In the genomic region with DNA sequence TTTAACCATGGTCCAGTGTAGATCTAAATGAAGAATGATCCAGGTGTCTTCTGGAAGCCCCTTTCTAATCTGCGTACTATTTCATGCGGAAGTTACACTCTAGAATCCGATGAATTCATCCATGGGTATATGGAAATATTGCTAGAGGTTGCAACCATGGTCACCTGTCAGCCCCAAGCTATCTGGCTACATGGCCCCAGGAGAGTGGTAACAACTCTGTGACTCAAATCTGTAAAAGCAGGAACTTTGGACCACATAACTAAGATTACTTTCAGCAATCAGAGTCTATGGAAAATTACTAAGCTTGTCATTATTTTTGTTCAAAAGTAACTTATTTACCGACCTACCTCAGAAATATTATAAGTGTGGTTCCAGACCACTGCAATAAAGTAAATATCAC, we compare ENCODE assay signal across 28 cellular contexts.
"Had no signal": no experiment of that assay in that cellular context is flagged by ENCODE, and none has a peak within 500 bp of the region (broad histone marks: within the 10 kb centered on the region; RNA-seq: fewer than 3 reads in every experiment).

No MANE protein-coding gene starts in this region.

- H3K27ac Mint-ChIP-seq: stimulated activated effector memory CD8-positive, alpha-beta T cell treated with anti-CD3 and anti-CD28 coated beads, Interleukin-12 subunit alpha, Interleukin-12 subunit beta, amount 100 ng/mL, for 72 hours; stimulated activated memory B cell treated with anti-CD40 and anti-IgM and Interleukin-4, amounts not matched to agents 10 μg/mL and 1 μg/mL and 100 μg/mL, for 72 hours; stimulated activated naive B cell treated with anti-CD40 and anti-IgM and Interleukin-4, amounts not matched to agents 10 μg/mL and 1 μg/mL and 100 μg/mL, for 72 hours; stimulated activated naive CD8-positive, alpha-beta T cell treated with anti-CD3 and anti-CD28 coated beads, Interleukin-15, amount 100 ng/mL, for 72 hours; stimulated activated naive CD8-positive, alpha-beta T cell treated with anti-CD3 and anti-CD28 coated beads, Interleukin-15, Interleukin-2, amounts not matched to agents 100 ng/mL and 50 ng/mL, for 24 hours; type B pancreatic cell had no signal

- DNase-seq: stimulated activated CD4-positive, alpha-beta T cell treated with anti-CD3 and anti-CD28 coated beads, Interleukin-2, amount 100 ng/mL, for 48 hours; stimulated activated CD4-positive, alpha-beta T cell treated with anti-CD3 and anti-CD28 coated beads, Interleukin-4, amount 100 ng/mL, for 1 hour; stimulated activated CD4-positive, alpha-beta T cell treated with anti-CD3 and anti-CD28 coated beads, Interleukin-4, amount 100 ng/mL, for 24 hours; stimulated activated CD4-positive, alpha-beta T cell treated with anti-CD3 and anti-CD28 coated beads, Interleukin-4, amount 100 ng/mL, for 4 hours; stimulated activated CD8-positive, alpha-beta memory T cell treated with anti-CD3 and anti-CD28 coated beads, Interleukin-4, amount 100 ng/mL, for 48 hours; stimulated activated naive B cell treated with anti-CD40 and anti-IgM and Interleukin-4, amounts not matched to agents 10 μg/mL and 1 μg/mL and 100 μg/mL, for 72 hours; stimulated activated naive CD4-positive, alpha-beta T cell; stimulated activated naive CD4-positive, alpha-beta T cell treated with Interleukin-2 at 50 U/mL for 16 hours; stimulated activated naive CD8-positive, alpha-beta T cell treated with anti-CD3 and anti-CD28 coated beads, Interleukin-15, amount 100 ng/mL, for 72 hours; stimulated activated naive CD8-positive, alpha-beta T cell treated with anti-CD3 and anti-CD28 coated beads, Interleukin-15, Interleukin-2, amounts not matched to agents 100 U/mL and 50 U/mL, for 24 hours; stomach; substantia nigra; testis; thyroid gland; tibial artery; transverse colon; upper lobe of left lung; upper lobe of right lung; uterus had no signal

- ATAC-seq: stimulated activated effector memory CD8-positive, alpha-beta T cell treated with anti-CD3 and anti-CD28 coated beads, Interleukin-12 subunit alpha, Interleukin-12 subunit beta, amount 100 ng/mL, for 72 hours; stimulated activated memory B cell treated with anti-CD40 and anti-IgM and Interleukin-4, amounts not matched to agents 10 μg/mL and 1 μg/mL and 100 μg/mL, for 72 hours; stimulated activated naive B cell treated with anti-CD40 and anti-IgM and Interleukin-4, amounts not matched to agents 10 μg/mL and 1 μg/mL and 100 μg/mL, for 72 hours; stimulated activated naive CD8-positive, alpha-beta T cell treated with anti-CD3 and anti-CD28 coated beads, Interleukin-15, amount 100 ng/mL, for 72 hours; stimulated activated naive CD8-positive, alpha-beta T cell treated with anti-CD3 and anti-CD28 coated beads, Interleukin-15, Interleukin-2, amounts not matched to agents 100 U/mL and 50 U/mL, for 24 hours; upper lobe of right lung had no signal

- H3K27me3 Mint-ChIP-seq: stimulated activated memory B cell treated with anti-CD40 and anti-IgM and Interleukin-4, amounts not matched to agents 10 μg/mL and 1 μg/mL and 100 μg/mL, for 72 hours; stimulated activated naive CD8-positive, alpha-beta T cell treated with anti-CD3 and anti-CD28 coated beads, Interleukin-15, amount 100 ng/mL, for 72 hours; stimulated activated naive CD8-positive, alpha-beta T cell treated with anti-CD3 and anti-CD28 coated beads, Interleukin-15, Interleukin-2, amounts not matched to agents 100 ng/mL and 50 ng/mL, for 24 hours; type B pancreatic cell had no signal

- H3K9me3 ChIP-seq: suprapubic skin, testis, thoracic aorta, thyroid gland, tibial artery, tibial nerve, transverse colon, upper lobe of left lung, upper lobe of right lung, uterus, vagina had no signal

- H3K36me3 Mint-ChIP-seq: stimulated activated effector memory CD8-positive, alpha-beta T cell treated with anti-CD3 and anti-CD28 coated beads, Interleukin-12 subunit alpha, Interleukin-12 subunit beta, amount 100 ng/mL, for 72 hours; stimulated activated memory B cell treated with anti-CD40 and anti-IgM and Interleukin-4, amounts not matched to agents 10 μg/mL and 1 μg/mL and 100 μg/mL, for 72 hours; stimulated activated naive B cell treated with anti-CD40 and anti-IgM and Interleukin-4, amounts not matched to agents 10 μg/mL and 1 μg/mL and 100 μg/mL, for 72 hours; type B pancreatic cell had no signal

- H3K27ac ChIP-seq: stomach, suprapubic skin, testis, thoracic aorta, thyroid gland, tibial artery, tibial nerve, transverse colon, upper lobe of left lung, upper lobe of right lung, uterus, vagina had no signal

- H3K4me1 Mint-ChIP-seq: stimulated activated effector memory CD8-positive, alpha-beta T cell treated with anti-CD3 and anti-CD28 coated beads, Interleukin-12 subunit alpha, Interleukin-12 subunit beta, amount 100 ng/mL, for 72 hours; stimulated activated memory B cell treated with anti-CD40 and anti-IgM and Interleukin-4, amounts not matched to agents 10 μg/mL and 1 μg/mL and 100 μg/mL, for 72 hours; stimulated activated naive B cell treated with anti-CD40 and anti-IgM and Interleukin-4, amounts not matched to agents 10 μg/mL and 1 μg/mL and 100 μg/mL, for 72 hours; stimulated activated naive CD8-positive, alpha-beta T cell treated with anti-CD3 and anti-CD28 coated beads, Interleukin-15, amount 100 ng/mL, for 72 hours had no signal

- H3K9me3 Mint-ChIP-seq: stimulated activated effector memory CD8-positive, alpha-beta T cell treated with anti-CD3 and anti-CD28 coated beads, Interleukin-12 subunit alpha, Interleukin-12 subunit beta, amount 100 ng/mL, for 72 hours; stimulated activated memory B cell treated with anti-CD40 and anti-IgM and Interleukin-4, amounts not matched to agents 10 μg/mL and 1 μg/mL and 100 μg/mL, for 72 hours; stimulated activated naive CD8-positive, alpha-beta T cell treated with anti-CD3 and anti-CD28 coated beads, Interleukin-15, amount 100 ng/mL, for 72 hours; stimulated activated naive CD8-positive, alpha-beta T cell treated with anti-CD3 and anti-CD28 coated beads, Interleukin-15, Interleukin-2, amounts not matched to agents 100 ng/mL and 50 ng/mL, for 24 hours; type B pancreatic cell had no signal

- H3K4me1 ChIP-seq: stomach, suprapubic skin, testis, thyroid gland, tibial artery, tibial nerve, transverse colon, upper lobe of left lung, upper lobe of right lung, uterus, vagina had no signal

- H3K4me3 ChIP-seq: stomach, suprapubic skin, testis, thoracic aorta, thyroid gland, tibial artery, tibial nerve, transverse colon, upper lobe of left lung, upper lobe of right lung, uterus, vagina had no signal

- H3K4me3 Mint-ChIP-seq: stimulated activated effector memory CD8-positive, alpha-beta T cell treated with anti-CD3 and anti-CD28 coated beads, Interleukin-12 subunit alpha, Interleukin-12 subunit beta, amount 100 ng/mL, for 72 hours; stimulated activated memory B cell treated with anti-CD40 and anti-IgM and Interleukin-4, amounts not matched to agents 10 μg/mL and 1 μg/mL and 100 μg/mL, for 72 hours; stimulated activated naive B cell treated with anti-CD40 and anti-IgM and Interleukin-4, amounts not matched to agents 10 μg/mL and 1 μg/mL and 100 μg/mL, for 72 hours; stimulated activated naive CD8-positive, alpha-beta T cell treated with anti-CD3 and anti-CD28 coated beads, Interleukin-15, amount 100 ng/mL, for 72 hours; stimulated activated naive CD8-positive, alpha-beta T cell treated with anti-CD3 and anti-CD28 coated beads, Interleukin-15, Interleukin-2, amounts not matched to agents 100 ng/mL and 50 ng/mL, for 24 hours; type B pancreatic cell had no signal

- FAIRE-seq: urothelium cell line had no signal

- H3K27me3 ChIP-seq: stomach, suprapubic skin, testis, thyroid gland, tibial artery, tibial nerve, transverse colon, upper lobe of right lung, vagina had no signal

- H3K36me3 ChIP-seq: stomach, suprapubic skin, thoracic aorta, thyroid gland, tibial artery, tibial nerve, transverse colon, upper lobe of left lung, upper lobe of right lung, uterus, vagina had no signal
